ENCODE assay signal across 9 cellular contexts in the genomic region with DNA sequence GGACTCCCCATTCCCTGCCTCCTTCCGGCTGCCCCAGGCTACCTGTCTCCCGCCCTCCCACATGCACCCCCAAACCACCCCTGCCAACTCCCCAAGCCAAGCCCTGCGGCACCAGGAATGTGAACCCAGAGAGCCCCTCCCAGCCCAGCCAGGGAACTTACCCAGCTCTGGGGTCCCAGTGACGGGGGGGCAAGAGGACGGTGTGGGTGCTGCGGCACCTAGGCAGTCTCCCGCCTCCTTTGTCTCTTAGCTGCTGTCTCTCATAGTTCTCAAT. TPM values are rescaled to one million over a fixed set of nuclear protein-coding genes. Genes with fewer than 3 reads are reported as not detected.
DNase-seq lines count a peak whose midpoint lies in the region; ATAC-seq and TF ChIP-seq lines count a peak whose summit lies in the region.
"Had no signal": no experiment of that assay in that cellular context is flagged by ENCODE, and none has a peak within 500 bp of the region (broad histone marks: within the 10 kb centered on the region; RNA-seq: fewer than 3 reads in every experiment).

No MANE protein-coding gene starts in this region.

- H3K4me1 ChIP-seq in prostate gland (replicated peaks), result peaks cover 5% of the 10 kb centered on the region

- ATAC-seq in GM21528 (IDR thresholded peaks at IDR 0.05; ENCODE audit: low FRiP score, unreplicated experiment), result no peak

- DNase-seq in BJ (ENCODE audit: low read depth), result no peak
- peak in 1 of 2 donors; percentile 17 for DNase-seq in foreskin fibroblast
- no peak for DNase-seq in prostate gland (ENCODE audit: low spot score)
- no peak for DNase-seq in WERI-Rb-1
- DNase-seq in mucosa of gallbladder (ENCODE audit: low spot score), result no peak
- no peak for DNase-seq in cerebellar cortex (ENCODE audit: low spot score)
- DNase-seq: NCI-H1417 had no signal

- H3K36me3 ChIP-seq in BJ (ENCODE audit: control insufficient read depth, insufficient read depth, low read length) (peaks cover 7% of the 10 kb centered on the region), SU-DHL-6 (ENCODE audit: low read length) (no peaks in the 10 kb centered on the region), prostate gland (no peaks in the 10 kb centered on the region), WERI-Rb-1 (peaks cover 5% of the 10 kb centered on the region)

- no peaks in the 10 kb centered on the region for H3F3A ChIP-seq in SU-DHL-6 (ENCODE audit: insufficient read depth)

- CTCF ChIA-PET in BJ (lab: Yijun Ruan, JAX), result interaction anchor here (1.3 to 1.6 kb wide), 2 partner anchors 13 to 80 kb away, joined by 6 to 7 read pairs; no protein-coding TSS in a partner anchor

- H2AFZ ChIP-seq in SU-DHL-6 (ENCODE audit: low read depth, low read length, severe bottlenecking), result no peak overlapping the region

- peak overlapping the region; percentile 35 for H3K27ac ChIP-seq in SU-DHL-6 (ENCODE audit: low read depth, low read length)
- peak overlapping the region; percentile 69 to 75 for H3K27ac ChIP-seq in prostate gland
- no peak overlapping the region; the same call in 1 of the 2 replicates for H3K27ac ChIP-seq in WERI-Rb-1

- TF ChIP-seq CTCF in BJ (IDR thresholded peaks at IDR 0.05; ENCODE audit: insufficient read depth, low read depth, low read length) (no peak), SU-DHL-6 (IDR thresholded peaks at IDR 0.05; ENCODE audit: insufficient read depth, low read length, poor library complexity, severe bottlenecking) (no peak), foreskin fibroblast (IDR thresholded peaks at IDR 0.05; ENCODE audit: low read depth, low read length) (no peak), prostate gland (IDR thresholded peaks at IDR 0.05) (no peak), WERI-Rb-1 (IDR thresholded peaks at IDR 0.05; ENCODE audit: low read depth, low read length) (no peak)

- WGBS in prostate gland, result 11% methylated on average over 7 of the region's 7 CpGs

- intact Hi-C loops in prostate gland (cut with DNase I), result no loop called here

- H3K9ac ChIP-seq in SU-DHL-6 (ENCODE audit: low read length), result peak overlapping the region; percentile 45

- H3K4me3 ChIP-seq in BJ (ENCODE audit: low read depth, low read length), result peak overlapping the region; percentile 46
- no peak overlapping the region for H3K4me3 ChIP-seq in SU-DHL-6 (ENCODE audit: insufficient read depth, low read length, poor library complexity, severe bottlenecking)
- peak overlapping the region; percentile 53 to 74 for H3K4me3 ChIP-seq in foreskin fibroblast (ENCODE audit: low read depth in 1 of 2, low read length in 2 of 2)
- peak overlapping the region; percentile 19 to 20 for H3K4me3 ChIP-seq in prostate gland
- no peak overlapping the region for H3K4me3 ChIP-seq in WERI-Rb-1 (ENCODE audit: low read depth, low read length)

- TF ChIP-seq POLR2A in prostate gland (IDR thresholded peaks at IDR 0.05), result no peak

- H3K4me2 ChIP-seq in SU-DHL-6 (ENCODE audit: low read depth, low read length, poor library complexity, severe bottlenecking), result peak overlapping the region; percentile 45

- no peaks in the 10 kb centered on the region for H4K20me1 ChIP-seq in SU-DHL-6 (ENCODE audit: low read depth, low read length)

- H3K9me3 ChIP-seq in SU-DHL-6 (ENCODE audit: insufficient read depth, low read length) (no peaks in the 10 kb centered on the region), prostate gland (no peaks in the 10 kb centered on the region), WERI-Rb-1 (ENCODE audit: severe bottlenecking) (no peaks in the 10 kb centered on the region)

- POLR2A ChIA-PET in BJ (lab: Charles Lee), result no interaction called here

- H3K27me3 ChIP-seq in BJ (ENCODE audit: control insufficient read depth, insufficient read depth, low read length) (no peaks in the 10 kb centered on the region), SU-DHL-6 (ENCODE audit: low read length) (no peaks in the 10 kb centered on the region), prostate gland (replicated peaks; ENCODE audit: insufficient read depth) (no peaks in the 10 kb centered on the region), WERI-Rb-1 (ENCODE audit: insufficient read depth, low read depth, severe bottlenecking) (no peaks in the 10 kb centered on the region)

- H3K9me2 ChIP-seq in SU-DHL-6 (replicated peaks; ENCODE audit: insufficient read depth, low read length), result no peaks in the 10 kb centered on the region

- H3K79me2 ChIP-seq in SU-DHL-6 (ENCODE audit: insufficient read depth, low read length), result peaks cover 6% of the 10 kb centered on the region

RNA-seq across cellular contexts. Expression of a gene that starts 0.6 kb away (rescaled TPM):
- 3.3 and 5.4 TPM in 2 replicates for polyA plus RNA-seq in BJ (2011; rRNA removed)
- polyA minus RNA-seq in BJ (2011; rRNA and poly(A)+ RNA removed), result 4.7 and 5.2 TPM in 2 replicates
- total RNA-seq in prostate gland, result 10 to 100 TPM in 1 of 2 donors, 1 to 10 TPM in 1; 9.4 to 22.9 TPM
- 18.9 TPM for total RNA-seq in mucosa of gallbladder

RNA-seq across cellular contexts. Expression of a gene that starts 4.4 kb away (rescaled TPM):
- 24.7 and 43.0 TPM in 2 replicates for polyA plus RNA-seq in BJ (2011; rRNA removed)
- 12.4 and 13.8 TPM in 2 replicates for polyA minus RNA-seq in BJ (2011; rRNA and poly(A)+ RNA removed)
- 10 to 100 TPM; 35.1 to 49.0 TPM for total RNA-seq in prostate gland
- total RNA-seq in mucosa of gallbladder, result 42.7 TPM

RNA-seq across cellular contexts. Expression of a gene that starts 30.7 kb away (rescaled TPM):
- polyA plus RNA-seq in BJ (2011; rRNA removed), result 0.07 and 0.10 TPM in 2 replicates
- polyA minus RNA-seq in BJ (2011; rRNA and poly(A)+ RNA removed), result not detected in 2 replicates
- total RNA-seq in prostate gland, result 10 to 100 TPM in 1 of 2 donors, not detected in 1; 10.7 TPM
- 0.75 TPM for total RNA-seq in mucosa of gallbladder

RNA-seq across cellular contexts. Expression of a gene that starts 31.6 kb away (rescaled TPM):
- 7.4 and 7.6 TPM in 2 replicates for polyA plus RNA-seq in BJ (2011; rRNA removed)
- 1.1 and 3.5 TPM in 2 replicates for polyA minus RNA-seq in BJ (2011; rRNA and poly(A)+ RNA removed)
- total RNA-seq in prostate gland, result 10 to 100 TPM; 11.0 to 11.2 TPM
- 10.6 TPM for total RNA-seq in mucosa of gallbladder

RNA-seq across cellular contexts. Expression of a gene that starts 32.3 kb away (rescaled TPM):
- polyA plus RNA-seq in BJ (2011; rRNA removed), result 145 and 305 TPM in 2 replicates
- 46.8 and 47.6 TPM in 2 replicates for polyA minus RNA-seq in BJ (2011; rRNA and poly(A)+ RNA removed)
- total RNA-seq in prostate gland (100 to 1,000 TPM; 432 to 441 TPM), mucosa of gallbladder (292 TPM)

Comparison
In these comparisons a context has a peak if more than half of its experiments do, and no peak if none do; other contexts are left out.
1. H3K4me3 ChIP-seq: peak in BJ (single experiment), foreskin fibroblast (2 of 2) and prostate gland (2 of 2); none in SU-DHL-6 (single experiment) and WERI-Rb-1 (single experiment).